ENCODE assay signal across 18 cellular contexts in the genomic region with DNA sequence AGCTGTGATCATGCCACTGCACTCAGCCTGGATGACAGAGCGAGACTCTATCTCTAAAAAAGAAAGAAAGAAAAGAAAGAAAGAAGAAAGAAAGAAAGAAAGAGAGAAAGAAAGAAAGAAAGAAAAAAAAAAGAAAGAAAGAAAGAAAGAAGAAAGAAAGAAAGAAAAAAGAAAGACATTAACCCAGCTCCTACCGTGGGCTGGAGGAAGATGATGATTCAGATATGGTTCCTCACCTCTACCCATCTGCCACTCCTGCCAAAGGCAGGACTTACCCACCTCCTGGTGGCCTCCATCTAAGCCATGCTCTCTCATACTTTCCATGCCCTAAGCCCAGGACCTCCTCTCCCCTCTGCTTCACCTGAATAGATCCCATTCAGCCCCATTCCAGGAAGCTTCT.
DNase-seq lines count a peak whose midpoint lies in the region; ATAC-seq, FAIRE-seq and TF ChIP-seq lines count a peak whose summit lies in the region.
"Had no signal": no experiment of that assay in that cellular context is flagged by ENCODE, and none has a peak within 500 bp of the region (broad histone marks: within the 10 kb centered on the region; RNA-seq: fewer than 3 reads in every experiment).

No MANE protein-coding gene starts in this region.

- peak; percentile 62 for ATAC-seq in stimulated activated naive CD8-positive, alpha-beta T cell treated with anti-CD3 and anti-CD28 coated beads, Interleukin-15, Interleukin-2, amounts not matched to agents 100 U/mL and 50 U/mL, for 24 hours
- no peak for ATAC-seq in stimulated activated naive CD8-positive, alpha-beta T cell treated with anti-CD3 and anti-CD28 coated beads, Interleukin-15, amount 100 ng/mL, for 72 hours
- no peak for ATAC-seq in K562
- ATAC-seq: CD8-positive, alpha-beta T cell; HCT116; HepG2 had no signal

- POLR2A ChIA-PET in K562 (lab: Yijun Ruan, JAX) = interaction anchor here (0.6 to 1.1 kb wide), 4 partner anchors 15 to 271 kb away, joined by 3 read pairs; partner anchors contain the start of gene MRM1

- no peak overlapping the region for H3K4me3 ChIP-seq in K562
- H3K4me3 ChIP-seq: BLaER1 treated with 17β-estradiol and CSF1 and Interleukin-3, amounts not matched to agents 10 nM and 100 nM; GM23248 had no signal

- no peaks in the 10 kb centered on the region for H3K36me3 Mint-ChIP-seq in progenitor cell of endocrine pancreas (ENCODE audit: insufficient read depth)
- H3K36me3 Mint-ChIP-seq: CD8-positive, alpha-beta T cell; IgD-negative memory B cell had no signal

- no peaks in the 10 kb centered on the region for H3K9me3 ChIP-seq in K562 (replicated peaks; ENCODE audit: control insufficient read depth, insufficient read depth, low read depth, low read length)
- H3K9me3 ChIP-seq: BLaER1 treated with 17β-estradiol and CSF1 and Interleukin-3, amounts not matched to agents 10 nM and 100 nM had no signal

- H3K4me1 ChIP-seq in K562 (replicated peaks in 1 of 2; ENCODE audit: control insufficient read depth in 2 of 2, insufficient read depth in 2 of 2, low read length in 2 of 2) = no peaks in the 10 kb centered on the region

- no peaks in the 10 kb centered on the region for H3K9me1 ChIP-seq in K562 (ENCODE audit: control insufficient read depth, insufficient read depth, low read length)

- H2AFZ ChIP-seq in K562 (ENCODE audit: low read depth, low read length) = no peak overlapping the region
- H2AFZ ChIP-seq: GM23248 had no signal

- TF ChIP-seq POLR2A in K562 (conservative IDR thresholded peaks at IDR 0.05) = no peak

- no peak for DNase-seq in stimulated activated naive CD8-positive, alpha-beta T cell treated with anti-CD3 and anti-CD28 coated beads, Interleukin-15, Interleukin-2, amounts not matched to agents 100 U/mL and 50 U/mL, for 24 hours
- no peak for DNase-seq in stimulated activated naive CD8-positive, alpha-beta T cell treated with anti-CD3 and anti-CD28 coated beads, Interleukin-15, amount 100 ng/mL, for 72 hours
- no peak for DNase-seq in K562 (ENCODE audit: extremely low read depth in 1 of 4, low spot score in 3 of 4)
- no peak for DNase-seq in progenitor cell of endocrine pancreas (ENCODE audit: low spot score, unreplicated experiment)
- DNase-seq in EL = no peak
- no peak for DNase-seq in SIG-M5 treated with dmso at 0.1 percent for 504 hours (lab: John Stamatoyannopoulos, UW; ENCODE audit: unreplicated experiment)
- no peak for DNase-seq in T-helper 9 cell
- DNase-seq: Calu3; CD8-positive, alpha-beta T cell; DMS79 treated with DMSO at 0.1 percent for 48 hours; GM23248 had no signal

- TF ChIP-seq EP300 in K562 (IDR thresholded peaks at IDR 0.05; ENCODE audit: low read length) = no peak

- peaks cover 2 to 48% of the 10 kb centered on the region in 2 experiments; a peak in 4 of 5 replicates for H3K27me3 ChIP-seq in K562 (ENCODE audit: control insufficient read depth in 2 of 2, insufficient read depth in 2 of 2, low read length in 2 of 2)
- H3K27me3 ChIP-seq: BLaER1 treated with 17β-estradiol and CSF1 and Interleukin-3, amounts not matched to agents 10 nM and 100 nM had no signal

- TF ChIP-seq RAD21 in K562 (CRISPR knock-in tag; conservative IDR thresholded peaks at IDR 0.05 in 1 of 2, IDR thresholded peaks at IDR 0.05 in 1 of 2) = no peak

- H3K36me3 ChIP-seq in K562 (ENCODE audit: control insufficient read depth, insufficient read depth, low read length) = no peaks in the 10 kb centered on the region
- H3K36me3 ChIP-seq: BLaER1 treated with 17β-estradiol and CSF1 and Interleukin-3, amounts not matched to agents 10 nM and 100 nM had no signal

- no peak overlapping the region for H3K4me3 Mint-ChIP-seq in stimulated activated naive CD8-positive, alpha-beta T cell treated with anti-CD3 and anti-CD28 coated beads, Interleukin-15, amount 100 ng/mL, for 72 hours
- no peak overlapping the region for H3K4me3 Mint-ChIP-seq in progenitor cell of endocrine pancreas (ENCODE audit: low read depth)
- H3K4me3 Mint-ChIP-seq: B cell; CD8-positive, alpha-beta T cell; IgD-negative memory B cell had no signal

- H3K27ac Mint-ChIP-seq in stimulated activated naive CD8-positive, alpha-beta T cell treated with anti-CD3 and anti-CD28 coated beads, Interleukin-15, amount 100 ng/mL, for 72 hours = no peak overlapping the region
- peak overlapping the region; percentile 62 for H3K27ac Mint-ChIP-seq in progenitor cell of endocrine pancreas
- H3K27ac Mint-ChIP-seq: B cell; CD8-positive, alpha-beta T cell; IgD-negative memory B cell had no signal

- no peaks in the 10 kb centered on the region for H3K79me2 ChIP-seq in K562 (ENCODE audit: control insufficient read depth, insufficient read depth, low read length)

- H3K4me2 ChIP-seq in K562 (ENCODE audit: insufficient read depth, low read length) = no peak overlapping the region
- H3K4me2 ChIP-seq: BLaER1 treated with 17β-estradiol and CSF1 and Interleukin-3, amounts not matched to agents 10 nM and 100 nM had no signal

- H3K27me3 Mint-ChIP-seq in stimulated activated naive CD8-positive, alpha-beta T cell treated with anti-CD3 and anti-CD28 coated beads, Interleukin-15, amount 100 ng/mL, for 72 hours = peaks cover 54% of the 10 kb centered on the region
- peaks cover 23% of the 10 kb centered on the region for H3K27me3 Mint-ChIP-seq in progenitor cell of endocrine pancreas

- intact Hi-C loops in K562 (cut with micrococcal nuclease) = no loop called here

- in situ Hi-C loops in K562 (cut with MboI) = no loop called here

- BruUV-seq in K562 (replicated peaks; lab: Mats Ljungman, UMichigan) = no TSS peak

- no peak overlapping the region for H3K27ac ChIP-seq in K562 (ENCODE audit: extremely low read depth, low read depth, low read length)
- H3K27ac ChIP-seq: BLaER1 treated with 17β-estradiol and CSF1 and Interleukin-3, amounts not matched to agents 10 nM and 100 nM; GM23248 had no signal

- TF ChIP-seq CTCF in K562 (IDR thresholded peaks at IDR 0.05 in 2 of 3, conservative IDR thresholded peaks at IDR 0.05 in 1 of 3; ENCODE audit: insufficient read depth in 2 of 3, low read depth in 1 of 3, low read length in 3 of 3) (no peak), progenitor cell of endocrine pancreas (IDR thresholded peaks at IDR 0.05; ENCODE audit: unreplicated experiment) (no peak)

- CTCF ChIA-PET in K562 (lab: Yijun Ruan, JAX; ENCODE audit: low intra/inter-chr PET ratio) = no interaction called here

- H3K4me1 Mint-ChIP-seq in stimulated activated naive CD8-positive, alpha-beta T cell treated with anti-CD3 and anti-CD28 coated beads, Interleukin-15, amount 100 ng/mL, for 72 hours = peaks cover 15% of the 10 kb centered on the region
- H3K4me1 Mint-ChIP-seq in progenitor cell of endocrine pancreas (ENCODE audit: low read depth) = peaks cover 17% of the 10 kb centered on the region
- H3K4me1 Mint-ChIP-seq: B cell had no signal

- 0% methylated on average over 2 of the region's 2 CpGs for WGBS in K562 (ENCODE audit: insufficient coverage, low coverage, missing lambda C conversion rate)

- no peaks in the 10 kb centered on the region for H3K9me3 Mint-ChIP-seq in stimulated activated naive CD8-positive, alpha-beta T cell treated with anti-CD3 and anti-CD28 coated beads, Interleukin-15, amount 100 ng/mL, for 72 hours
- no peaks in the 10 kb centered on the region for H3K9me3 Mint-ChIP-seq in progenitor cell of endocrine pancreas (ENCODE audit: low read depth)

- FAIRE-seq in K562 (lab: Jason Lieb, UNC) = no peak
- FAIRE-seq: GM12891, H54, HepG2 had no signal

- no peak overlapping the region for H3K9ac ChIP-seq in K562 (ENCODE audit: insufficient read depth in 1 of 2, low read depth in 2 of 2, low read length in 2 of 2)
- H3K9ac ChIP-seq: BLaER1 treated with 17β-estradiol and CSF1 and Interleukin-3, amounts not matched to agents 10 nM and 100 nM; GM23248 had no signal

- 0 out of 2 replicates have a peak, but pooled peaks cover 5% of the 10 kb centered on the region for H4K20me1 ChIP-seq in K562 (replicated peaks; ENCODE audit: control insufficient read depth, insufficient read depth, low read length)
- H4K20me1 ChIP-seq: BLaER1 treated with 17β-estradiol and CSF1 and Interleukin-3, amounts not matched to agents 10 nM and 100 nM had no signal

TF ChIP-seq in K562, 482 proteins besides CTCF, POLR2A, EP300 and RAD21 (continues in another document):
- TF ChIP-seq ZNF551 (CRISPR knock-in tag; IDR thresholded peaks at IDR 0.05) (no peak), ETV6 (IDR thresholded peaks at IDR 0.05; ENCODE audit: borderline replicate concordance in 1 of 2, low read depth in 2 of 2, low read length in 1 of 2) (no peak), ETV6 (CRISPR knock-in tag; IDR thresholded peaks at IDR 0.05; ENCODE audit: borderline replicate concordance) (no peak), ZBTB2 (IDR thresholded peaks at IDR 0.05) (no peak), STAG1 (CRISPR knock-in tag; IDR thresholded peaks at IDR 0.05; ENCODE audit: borderline replicate concordance) (no peak)
- TF ChIP-seq, protein P1, sequence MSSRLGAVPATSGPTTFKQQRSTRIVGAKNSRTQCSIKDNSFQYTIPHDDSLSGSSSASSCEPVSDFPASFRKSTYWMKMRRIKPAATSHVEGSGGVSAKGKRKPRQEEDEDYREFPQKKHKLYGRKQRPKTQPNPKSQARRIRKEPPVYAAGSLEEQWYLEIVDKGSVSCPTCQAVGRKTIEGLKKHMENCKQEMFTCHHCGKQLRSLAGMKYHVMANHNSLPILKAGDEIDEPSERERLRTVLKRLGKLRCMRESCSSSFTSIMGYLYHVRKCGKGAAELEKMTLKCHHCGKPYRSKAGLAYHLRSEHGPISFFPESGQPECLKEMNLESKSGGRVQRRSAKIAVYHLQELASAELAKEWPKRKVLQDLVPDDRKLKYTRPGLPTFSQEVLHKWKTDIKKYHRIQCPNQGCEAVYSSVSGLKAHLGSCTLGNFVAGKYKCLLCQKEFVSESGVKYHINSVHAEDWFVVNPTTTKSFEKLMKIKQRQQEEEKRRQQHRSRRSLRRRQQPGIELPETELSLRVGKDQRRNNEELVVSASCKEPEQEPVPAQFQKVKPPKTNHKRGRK (tag; IDR thresholded peaks at IDR 0.05) = peak; percentile 60
